In the genomic region with DNA sequence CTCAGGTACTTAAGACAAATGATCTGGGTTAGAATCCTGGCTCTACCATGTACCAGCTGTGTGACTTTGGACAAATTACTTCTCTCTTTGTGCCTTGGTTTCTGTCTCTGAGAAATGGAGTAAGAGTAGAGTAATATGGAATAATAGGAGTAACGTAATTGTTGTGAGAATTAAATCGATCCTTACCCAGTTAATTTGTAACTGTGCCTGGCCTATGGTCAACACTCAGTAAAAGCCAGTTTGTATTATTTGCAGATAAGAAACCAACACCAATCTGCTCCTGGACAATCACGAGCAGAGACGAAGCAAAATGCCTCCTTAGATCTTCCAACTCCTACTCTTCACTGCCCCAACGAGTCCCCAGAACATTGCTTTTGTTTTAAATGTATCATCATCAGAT, we compare ENCODE assay signal across 24 cellular contexts.
"Had no signal": no experiment of that assay in that cellular context is flagged by ENCODE, and none has a peak within 500 bp of the region (broad histone marks: within the 10 kb centered on the region; RNA-seq: fewer than 3 reads in every experiment).

No MANE protein-coding gene starts in this region.

- H3K4me3 ChIP-seq: left lung, lung, ovary, prostate gland, sigmoid colon, spleen, suprapubic skin, thoracic aorta, tibial artery, uterus had no signal

- H3K27ac ChIP-seq: left lung, ovary, prostate gland, sigmoid colon, spleen, suprapubic skin, thoracic aorta, tibial artery, uterus had no signal

- H3K4me1 ChIP-seq: left lung, prostate gland, sigmoid colon, spleen, tibial artery, uterus had no signal

- H3K9me3 ChIP-seq: left lung, ovary, prostate gland, sigmoid colon, spleen, suprapubic skin, thoracic aorta, tibial artery, uterus had no signal

- H3K36me3 ChIP-seq: left lung, ovary, prostate gland, sigmoid colon, spleen, suprapubic skin, thoracic aorta, tibial artery, uterus had no signal

- FAIRE-seq: keratinocyte, small intestine had no signal

- ATAC-seq: left cardiac atrium; left lung; naive thymus-derived CD4-positive, alpha-beta T cell; natural killer cell treated with Interleukin-12 subunit alpha and Interleukin-12 subunit beta and Interleukin-15 and Interleukin-18, amount 100 ng/mL, for 72 hours; right cardiac atrium; stimulated activated effector memory CD8-positive, alpha-beta T cell treated with anti-CD3 and anti-CD28 coated beads, Interleukin-12 subunit alpha, Interleukin-12 subunit beta, amount 100 ng/mL, for 72 hours had no signal

- DNase-seq: hippocampal formation; kidney glomerular epithelial cell; left cardiac atrium; left lung; mesendoderm; naive thymus-derived CD4-positive, alpha-beta T cell; ovary; posterior cingulate gyrus; retina; right cardiac atrium; sigmoid colon; small intestine; spleen; stimulated activated CD4-positive, alpha-beta T cell treated with anti-CD3 and anti-CD28 coated beads, Interleukin-4, amount 100 ng/mL, for 24 hours; stimulated activated naive CD4-positive, alpha-beta T cell; tibial artery; uterus had no signal

- H3K27me3 ChIP-seq: left lung, ovary, sigmoid colon, spleen, suprapubic skin, tibial artery, uterus had no signal
